In genomic region chr15:37093480-37094410, GRCh38 we compare ENCODE assay signal across 12 cellular contexts. TPM values are rescaled to one million over a fixed set of nuclear protein-coding genes. Genes with fewer than 3 reads are reported as not detected.
DNase-seq lines count a peak whose midpoint lies in the region; ATAC-seq and TF ChIP-seq lines count a peak whose summit lies in the region.
"Had no signal": no experiment of that assay in that cellular context is flagged by ENCODE, and none has a peak within 500 bp of the region (broad histone marks: within the 10 kb centered on the region; RNA-seq: fewer than 3 reads in every experiment).

No MANE protein-coding gene starts in this region.

- TF ChIP-seq POLR2A in sigmoid colon (IDR thresholded peaks at IDR 0.05): no peak

- no peaks in the 10 kb centered on the region for H3K9me3 Mint-ChIP-seq in activated naive CD8-positive, alpha-beta T cell treated with anti-CD3 and anti-CD28 coated beads, Interleukin-2, amount 50 U/mL, for 24 hours
- no peaks in the 10 kb centered on the region for H3K9me3 Mint-ChIP-seq in activated CD8-positive, alpha-beta T cell treated with anti-CD3 and anti-CD28 coated beads, Interleukin-2, amount 10 ng/mL, durations not matched to agents 7 days and 5 days (ENCODE audit: insufficient read depth)

- H3K4me3 ChIP-seq in HFF-Myc (replicated peaks; ENCODE audit: low read depth, low read length) (peak overlapping the region; percentile 90), astrocyte of the cerebellum (ENCODE audit: low read depth, low read length) (peak overlapping the region; percentile 88), iPS-15b (ENCODE audit: low read depth, low read length) (peak overlapping the region; percentile 6), sigmoid colon (peak overlapping the region; percentile 83 to 87 (median 84))
- H3K4me3 ChIP-seq: tibial nerve had no signal

- no peak for TF ChIP-seq CTCF in HFF-Myc (IDR thresholded peaks at IDR 0.05; ENCODE audit: low read depth, low read length, missing control alignments)
- no peak for TF ChIP-seq CTCF in astrocyte of the cerebellum (IDR thresholded peaks at IDR 0.05; ENCODE audit: low read depth, low read length, missing control alignments)
- no peak for TF ChIP-seq CTCF in sigmoid colon (IDR thresholded peaks at IDR 0.05)

- CTCF ChIA-PET in activated CD8-positive, alpha-beta T cell treated with anti-CD3 and anti-CD28 coated beads, Interleukin-2, amount 10 ng/mL, durations not matched to agents 7 days and 5 days (lab: Charles Lee): no interaction called here

- DNase-seq in HFF-Myc (ENCODE audit: extremely low read depth, low read depth) (no peak), astrocyte of the cerebellum (ENCODE audit: low read depth) (no peak), sigmoid colon (no peak)
- no peak for DNase-seq in activated naive CD8-positive, alpha-beta T cell treated with anti-CD3 and anti-CD28 coated beads, Interleukin-2, amount 50 U/mL, for 24 hours
- DNase-seq in activated CD8-positive, alpha-beta T cell treated with anti-CD3 and anti-CD28 coated beads, Interleukin-2, amount 10 ng/mL, durations not matched to agents 7 days and 5 days: no peak
- DNase-seq: NCI-H2081 treated with DMSO at 0.1 percent for 48 hours, SIG-M5 had no signal

- peaks cover 67% of the 10 kb centered on the region for H3K27me3 ChIP-seq in iPS-15b (ENCODE audit: control insufficient read depth, insufficient read depth, low read length)
- H3K27me3 ChIP-seq in sigmoid colon: no peaks in the 10 kb centered on the region

- WGBS in sigmoid colon, 2 donors: 67 to 78% methylated on average over 12 of the region's 12 CpGs

- H3K36me3 ChIP-seq in iPS-15b (ENCODE audit: control insufficient read depth, insufficient read depth, low read length): no peaks in the 10 kb centered on the region
- H3K36me3 ChIP-seq in sigmoid colon: peaks cover 0 to 7% (median 0%) of the 10 kb centered on the region in 4 donors
- H3K36me3 ChIP-seq: tibial nerve had no signal

- no peak overlapping the region for H3K4me3 Mint-ChIP-seq in activated naive CD8-positive, alpha-beta T cell treated with anti-CD3 and anti-CD28 coated beads, Interleukin-2, amount 50 U/mL, for 24 hours
- no peak overlapping the region for H3K4me3 Mint-ChIP-seq in activated CD8-positive, alpha-beta T cell treated with anti-CD3 and anti-CD28 coated beads, Interleukin-2, amount 10 ng/mL, durations not matched to agents 7 days and 5 days

- intact Hi-C loops in sigmoid colon (cut with DNase I): no loop called here

- H3K27ac ChIP-seq in sigmoid colon: peak overlapping the region; percentile 95 to 97 (median 96)
- H3K27ac ChIP-seq: tibial nerve had no signal

- no peak overlapping the region for H3K9ac ChIP-seq in iPS-15b (ENCODE audit: low read depth, low read length)

- H3K9me3 ChIP-seq in iPS-15b (ENCODE audit: control insufficient read depth, insufficient read depth, low read length) (no peaks in the 10 kb centered on the region), sigmoid colon (no peaks in the 10 kb centered on the region)
- H3K9me3 ChIP-seq: tibial nerve had no signal

- H3K27ac Mint-ChIP-seq in activated naive CD8-positive, alpha-beta T cell treated with anti-CD3 and anti-CD28 coated beads, Interleukin-2, amount 50 U/mL, for 24 hours: no peak overlapping the region
- no peak overlapping the region for H3K27ac Mint-ChIP-seq in activated CD8-positive, alpha-beta T cell treated with anti-CD3 and anti-CD28 coated beads, Interleukin-2, amount 10 ng/mL, durations not matched to agents 7 days and 5 days

- H3K4me1 Mint-ChIP-seq in activated naive CD8-positive, alpha-beta T cell treated with anti-CD3 and anti-CD28 coated beads, Interleukin-2, amount 50 U/mL, for 24 hours: peaks cover 19% of the 10 kb centered on the region
- H3K4me1 Mint-ChIP-seq in activated CD8-positive, alpha-beta T cell treated with anti-CD3 and anti-CD28 coated beads, Interleukin-2, amount 10 ng/mL, durations not matched to agents 7 days and 5 days (ENCODE audit: low read depth): peaks cover 13% of the 10 kb centered on the region

- no peak for ATAC-seq in HG03432 (IDR thresholded peaks at IDR 0.05; ENCODE audit: unreplicated experiment)
- ATAC-seq in activated naive CD8-positive, alpha-beta T cell treated with anti-CD3 and anti-CD28 coated beads, Interleukin-2, amount 50 U/mL, for 24 hours: no peak
- ATAC-seq in activated CD8-positive, alpha-beta T cell treated with anti-CD3 and anti-CD28 coated beads, Interleukin-2, amount 10 ng/mL, durations not matched to agents 7 days and 5 days: no peak
- ATAC-seq in GM18909 (IDR thresholded peaks at IDR 0.05; ENCODE audit: poor library complexity, unreplicated experiment): no peak
- ATAC-seq: left lobe of liver had no signal

- POLR2A ChIA-PET in activated CD8-positive, alpha-beta T cell treated with anti-CD3 and anti-CD28 coated beads, Interleukin-2, amount 10 ng/mL, durations not matched to agents 7 days and 5 days (lab: Charles Lee): no interaction called here

- peaks cover 67% of the 10 kb centered on the region for H3K27me3 Mint-ChIP-seq in activated naive CD8-positive, alpha-beta T cell treated with anti-CD3 and anti-CD28 coated beads, Interleukin-2, amount 50 U/mL, for 24 hours
- H3K27me3 Mint-ChIP-seq in activated CD8-positive, alpha-beta T cell treated with anti-CD3 and anti-CD28 coated beads, Interleukin-2, amount 10 ng/mL, durations not matched to agents 7 days and 5 days (ENCODE audit: low read depth): peaks cover 55% of the 10 kb centered on the region

- in situ Hi-C loops in astrocyte of the cerebellum (cut with HindIII; ENCODE audit: low sequenced_read_pairs): no loop called here

- TF ChIP-seq EP300 in sigmoid colon (IDR thresholded peaks at IDR 0.05): no peak

- H3K36me3 Mint-ChIP-seq in activated naive CD8-positive, alpha-beta T cell treated with anti-CD3 and anti-CD28 coated beads, Interleukin-2, amount 50 U/mL, for 24 hours (ENCODE audit: low read depth): no peaks in the 10 kb centered on the region
- peaks cover 2% of the 10 kb centered on the region for H3K36me3 Mint-ChIP-seq in activated CD8-positive, alpha-beta T cell treated with anti-CD3 and anti-CD28 coated beads, Interleukin-2, amount 10 ng/mL, durations not matched to agents 7 days and 5 days (ENCODE audit: low read depth)

- H3K4me1 ChIP-seq in iPS-15b (ENCODE audit: control insufficient read depth, insufficient read depth, low read length) (peaks cover 31% of the 10 kb centered on the region), sigmoid colon (peaks cover 0 to 54% (median 23%) of the 10 kb centered on the region in 4 donors)

RNA-seq across cellular contexts. Expression of gene MEIS2, which starts 6.6 kb away (rescaled TPM):
- 100 to 1,000 TPM in 1 of 4 donors, 10 to 100 TPM in 3; 76.0 to 154 (median 85.1) TPM for total RNA-seq in sigmoid colon
- 1 to 10 TPM; 1.4 to 8.5 (median 4.2) TPM for polyA plus RNA-seq in sigmoid colon
- total RNA-seq in activated CD8-positive, alpha-beta T cell treated with anti-CD3 and anti-CD28 coated beads, Interleukin-2, amount 10 ng/mL, durations not matched to agents 7 days and 5 days: not detected

Comparison
In these comparisons a context has a peak if more than half of its experiments do, and no peak if none do; other contexts are left out.
1. H3K4me3 ChIP-seq: peak in every context shown above with its lines; median percentile 90 in HFF-Myc; 88 in astrocyte of the cerebellum; 84 in sigmoid colon; 6 in iPS-15b.
2. RNA of gene MEIS2, which starts 6.6 kb away (total RNA-seq): 76.0 to 154 TPM in sigmoid colon; not detected in activated CD8-positive, alpha-beta T cell treated with anti-CD3 and anti-CD28 coated beads, Interleukin-2, amount 10 ng/mL, durations not matched to agents 7 days and 5 days; every median in the first group is over 10 times any median in the second.